Comparison of ENCODE assay signal across 23 cellular contexts in the genomic region with DNA sequence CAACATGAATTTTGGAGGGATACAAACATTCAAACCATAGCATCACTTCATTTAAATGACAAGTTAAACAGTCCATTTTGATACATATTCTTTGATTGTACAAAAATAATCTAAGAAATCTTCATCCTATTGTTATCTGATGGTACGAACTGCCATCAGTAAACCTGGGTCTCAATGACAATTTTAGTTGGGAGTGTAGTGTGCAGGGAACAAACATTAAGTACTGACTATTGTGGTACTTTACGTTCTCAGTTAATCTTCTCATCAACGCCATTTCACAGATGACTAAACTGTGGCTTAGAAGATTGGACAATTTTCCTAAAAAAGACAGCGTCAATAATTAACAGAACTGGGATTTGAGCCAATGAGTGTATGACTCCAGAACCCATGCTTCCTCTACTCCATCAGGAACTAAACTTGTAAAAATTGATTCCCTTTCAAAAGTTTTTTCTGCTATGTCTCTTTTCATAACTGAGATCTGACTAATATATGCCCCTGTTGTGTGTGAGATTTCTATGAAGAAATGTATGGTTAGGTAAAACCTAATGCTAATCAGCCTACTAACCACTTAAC. TPM values are rescaled to one million over a fixed set of nuclear protein-coding genes. Genes with fewer than 3 reads are reported as not detected.
DNase-seq lines count a peak whose midpoint lies in the region; ATAC-seq and TF ChIP-seq lines count a peak whose summit lies in the region.
"Had no signal": no experiment of that assay in that cellular context is flagged by ENCODE, and none has a peak within 500 bp of the region (broad histone marks: within the 10 kb centered on the region; RNA-seq: fewer than 3 reads in every experiment).

No MANE protein-coding gene starts in this region.

- no peak for TF ChIP-seq CTCF in chondrocyte (IDR thresholded peaks at IDR 0.05)
- TF ChIP-seq CTCF in thoracic aorta (IDR thresholded peaks at IDR 0.05): no peak

- DNase-seq in GM23248 (peak; percentile 40), chondrocyte (ENCODE audit: low spot score) (no peak), left lobe of liver (ENCODE audit: low spot score) (no peak), thoracic aorta (ENCODE audit: low spot score) (no peak), DMS79 treated with DMSO at 0.1 percent for 48 hours (lab: John Stamatoyannopoulos, UW) (no peak)
- no peak for DNase-seq in stimulated activated CD4-positive, alpha-beta T cell treated with anti-CD3 and anti-CD28 coated beads, Interleukin-12 subunit alpha, Interleukin-12 subunit beta, amount 100 ng/mL, for 4 hours
- DNase-seq: activated CD4-positive, alpha-beta T cell treated with anti-CD3 and anti-CD28 coated beads, Interleukin-2, amount 10 ng/mL, durations not matched to agents 24 days and 14 days; activated naive CD4-positive, alpha-beta T cell treated with Interleukin-2 at 50 U/mL for 16 hours; activated T-cell treated with anti-CD3 and anti-CD28 coated beads, Interleukin-2, amount 50 U/mL, for 48 hours; adrenal gland; left cardiac atrium; NCI-H1092; NCI-H1930; NCI-H774; spleen; stimulated activated CD4-positive, alpha-beta T cell treated with anti-CD3 and anti-CD28 coated beads, Interleukin-4, amount 100 ng/mL, for 24 hours; stimulated activated naive CD4-positive, alpha-beta T cell; T-helper 2 cell had no signal

- H4K20me1 ChIP-seq in GM23248 (ENCODE audit: insufficient read depth): peaks cover 6% of the 10 kb centered on the region; the same call in 1 of the 2 replicates

- H3K27ac Mint-ChIP-seq in chondrocyte (ENCODE audit: unreplicated experiment): peak overlapping the region; percentile 39
- H3K27ac Mint-ChIP-seq: activated CD4-positive, alpha-beta T cell treated with anti-CD3 and anti-CD28 coated beads, Interleukin-2, amount 10 ng/mL, durations not matched to agents 24 days and 14 days; dendritic cell treated with granulocyte-macrophage colony-stimulating factor and Interleukin-4, amounts not matched to agents 40 ng/mL and 50 ng/mL, for 4 days; memory B cell had no signal

- H3K4me1 ChIP-seq in GM23248 (ENCODE audit: insufficient read depth) (peaks cover 40% of the 10 kb centered on the region), thoracic aorta (ENCODE audit: control insufficient read depth in 1 of 2, low read depth in 2 of 2) (peaks cover 29 to 55% of the 10 kb centered on the region in 2 donors)

- no peak overlapping the region for H3K9ac ChIP-seq in GM23248

- H3K27me3 Mint-ChIP-seq in chondrocyte (ENCODE audit: low read depth): no peaks in the 10 kb centered on the region
- H3K27me3 Mint-ChIP-seq: dendritic cell treated with granulocyte-macrophage colony-stimulating factor and Interleukin-4, amounts not matched to agents 40 ng/mL and 50 ng/mL, for 4 days; memory B cell had no signal

- in situ Hi-C loops in GM23248 (cut with MboI): no loop called here

- no peaks in the 10 kb centered on the region for H3K9me3 Mint-ChIP-seq in chondrocyte (ENCODE audit: low read depth)
- H3K9me3 Mint-ChIP-seq: activated CD4-positive, alpha-beta T cell treated with anti-CD3 and anti-CD28 coated beads, Interleukin-2, amount 10 ng/mL, durations not matched to agents 24 days and 14 days; dendritic cell treated with granulocyte-macrophage colony-stimulating factor and Interleukin-4, amounts not matched to agents 40 ng/mL and 50 ng/mL, for 4 days; memory B cell had no signal

- no peak overlapping the region for H3K4me2 ChIP-seq in GM23248 (ENCODE audit: unreplicated experiment)

- H3K4me3 ChIP-seq in GM23248: no peak overlapping the region
- H3K4me3 ChIP-seq in thoracic aorta: no peak overlapping the region
- H3K4me3 ChIP-seq: adrenal gland, spleen had no signal

- H3F3A ChIP-seq in GM23248 (ENCODE audit: insufficient read depth): peaks cover 21% of the 10 kb centered on the region

- H3K9me2 ChIP-seq in GM23248 (ENCODE audit: insufficient read depth): peaks cover 4% of the 10 kb centered on the region; the same call in 1 of the 2 replicates

- ATAC-seq in left lobe of liver (peak; percentile 80), thoracic aorta (ENCODE audit: insufficient number of reproducible peaks, low FRiP score, low read depth) (no peak), HG02623 (IDR thresholded peaks at IDR 0.05; ENCODE audit: unreplicated experiment) (no peak)
- ATAC-seq: left cardiac atrium had no signal

- no peak overlapping the region for H3K4me3 Mint-ChIP-seq in chondrocyte (ENCODE audit: unreplicated experiment)
- H3K4me3 Mint-ChIP-seq: activated CD4-positive, alpha-beta T cell treated with anti-CD3 and anti-CD28 coated beads, Interleukin-2, amount 10 ng/mL, durations not matched to agents 24 days and 14 days; dendritic cell treated with granulocyte-macrophage colony-stimulating factor and Interleukin-4, amounts not matched to agents 40 ng/mL and 50 ng/mL, for 4 days; memory B cell had no signal

- H3K36me3 Mint-ChIP-seq in chondrocyte (ENCODE audit: low read depth): no peaks in the 10 kb centered on the region

- H3K79me2 ChIP-seq in GM23248 (ENCODE audit: insufficient read depth): peaks cover 100% of the 10 kb centered on the region

- H3K4me1 Mint-ChIP-seq in chondrocyte (ENCODE audit: low read depth): peaks cover 60% of the 10 kb centered on the region
- H3K4me1 Mint-ChIP-seq: activated CD4-positive, alpha-beta T cell treated with anti-CD3 and anti-CD28 coated beads, Interleukin-2, amount 10 ng/mL, durations not matched to agents 24 days and 14 days had no signal

- no peaks in the 10 kb centered on the region for H3K27me3 ChIP-seq in GM23248 (replicated peaks; ENCODE audit: insufficient read depth)
- no peaks in the 10 kb centered on the region for H3K27me3 ChIP-seq in thoracic aorta (replicated peaks; ENCODE audit: insufficient read depth)
- H3K27me3 ChIP-seq: adrenal gland, spleen had no signal

- H3K9me3 ChIP-seq in GM23248 (ENCODE audit: low read depth) (no peaks in the 10 kb centered on the region), thoracic aorta (no peaks in the 10 kb centered on the region)
- H3K9me3 ChIP-seq: adrenal gland, spleen had no signal

- no peak overlapping the region for H3K27ac ChIP-seq in GM23248
- peak overlapping the region; percentile 13 to 65 for H3K27ac ChIP-seq in thoracic aorta
- H3K27ac ChIP-seq: adrenal gland, RWPE1, VCaP had no signal

- H3K36me3 ChIP-seq in GM23248 (ENCODE audit: low read depth) (no peaks in the 10 kb centered on the region), thoracic aorta (no peaks in the 10 kb centered on the region)
- H3K36me3 ChIP-seq: adrenal gland, spleen had no signal

- no peak overlapping the region for H2AFZ ChIP-seq in GM23248

- WGBS in GM23248 (ENCODE audit: low coverage in 1 of 2, low lambda C conversion rate in 2 of 2, missing lambda C conversion rate in 2 of 2), 2 experiments: 38 to 42% methylated on average over 4 of the region's 4 CpGs

RNA-seq across cellular contexts. Expression of gene TNPO1, which starts 21.1 kb away (rescaled TPM):
- 167 and 211 TPM in 2 replicates for total RNA-seq in GM23248 (2014; rRNA removed; shearing (Covaris generic))
- polyA plus RNA-seq in GM23248 (2016; fragmentation: Nextera tagmentation; extraction: Ambion mirVana): 98.9 and 100 TPM in 2 replicates
- total RNA-seq in chondrocyte (123 to 132 TPM (median 132 TPM) in 3 replicates), left lobe of liver (27.2 TPM), thoracic aorta (100 to 1,000 TPM in 1 of 2 donors, 10 to 100 TPM in 1; 75.8 to 150 TPM)
